Comparison of ENCODE assay signal across 16 cellular contexts in genomic region chr2:159855153-159856140, GRCh38. TPM values are rescaled to one million over a fixed set of nuclear protein-coding genes. Genes with fewer than 3 reads are reported as not detected.
DNase-seq lines count a peak whose midpoint lies in the region; ATAC-seq and TF ChIP-seq lines count a peak whose summit lies in the region.
"Had no signal": no experiment of that assay in that cellular context is flagged by ENCODE, and none has a peak within 500 bp of the region (broad histone marks: within the 10 kb centered on the region; RNA-seq: fewer than 3 reads in every experiment).

No MANE protein-coding gene starts in this region.

- H3K4me1 Mint-ChIP-seq in memory B cell: peaks cover 2% of the 10 kb centered on the region
- H3K4me1 Mint-ChIP-seq: activated T-helper 17 cell treated with anti-CD3 and anti-CD28 coated beads, Interleukin-2, amount 50 U/mL, for 72 hours; brain had no signal

- DNase-seq in EH (ENCODE audit: low read depth) (peak; percentile 25), MV-4-11 (lab: John Stamatoyannopoulos, UW) (peak; percentile 32), brain microvascular endothelial cell (peak; percentile 32), memory B cell (ENCODE audit: low spot score in 2 of 2) (no peak), G401 (ENCODE audit: low spot score) (no peak), cerebellar cortex (ENCODE audit: low spot score) (no peak), activated gamma-delta T cell (lab: John Stamatoyannopoulos, UW) (no peak)
- DNase-seq: BE2C; effector memory CD4-positive, alpha-beta T cell; KG1; NCI-H2081; SHP77; stimulated activated CD4-positive, alpha-beta T cell treated with anti-CD3 and anti-CD28 coated beads, Interleukin-12 subunit alpha, Interleukin-12 subunit beta, amount 100 ng/mL, for 4 hours had no signal

- ATAC-seq in memory B cell (ENCODE audit: low read depth) (no peak), HG02970 (IDR thresholded peaks at IDR 0.05; ENCODE audit: low FRiP score, unreplicated experiment) (no peak)
- ATAC-seq: activated T-helper 17 cell treated with anti-CD3 and anti-CD28 coated beads, Interleukin-2, amount 50 U/mL, for 72 hours had no signal

- H3K36me3 Mint-ChIP-seq in memory B cell: peaks cover 39% of the 10 kb centered on the region
- H3K36me3 Mint-ChIP-seq: brain had no signal

- H3K27ac Mint-ChIP-seq in memory B cell: peak overlapping the region; percentile 15
- H3K27ac Mint-ChIP-seq: activated T-helper 17 cell treated with anti-CD3 and anti-CD28 coated beads, Interleukin-2, amount 50 U/mL, for 72 hours; brain had no signal

- H3K27ac ChIP-seq in brain microvascular endothelial cell: no peak overlapping the region

- no peak for TF ChIP-seq CTCF in brain microvascular endothelial cell (IDR thresholded peaks at IDR 0.05; ENCODE audit: low read depth, low read length, missing control alignments)

- in situ Hi-C loops in brain microvascular endothelial cell (cut with HindIII; ENCODE audit: low pct_ligation_motif_present, low sequenced_read_pairs): no loop called here
- in situ Hi-C loops in G401 (cut with HindIII; ENCODE audit: low sequenced_read_pairs): no loop called here

- H3K36me3 ChIP-seq in brain microvascular endothelial cell (replicated peaks): no peaks in the 10 kb centered on the region
- H3K36me3 ChIP-seq: BE2C had no signal

- H3K27me3 Mint-ChIP-seq in memory B cell: no peaks in the 10 kb centered on the region
- H3K27me3 Mint-ChIP-seq: activated T-helper 17 cell treated with anti-CD3 and anti-CD28 coated beads, Interleukin-2, amount 50 U/mL, for 72 hours; brain had no signal

- H3K27me3 ChIP-seq in brain microvascular endothelial cell (replicated peaks): no peaks in the 10 kb centered on the region
- H3K27me3 ChIP-seq: BE2C had no signal

- no peak overlapping the region for H3K4me3 ChIP-seq in brain microvascular endothelial cell (ENCODE audit: low read depth, low read length)

- H3K4me3 Mint-ChIP-seq in memory B cell: no peak overlapping the region
- H3K4me3 Mint-ChIP-seq: activated T-helper 17 cell treated with anti-CD3 and anti-CD28 coated beads, Interleukin-2, amount 50 U/mL, for 72 hours; brain had no signal

- no peaks in the 10 kb centered on the region for H3K9me3 Mint-ChIP-seq in memory B cell
- H3K9me3 Mint-ChIP-seq: activated T-helper 17 cell treated with anti-CD3 and anti-CD28 coated beads, Interleukin-2, amount 50 U/mL, for 72 hours; brain had no signal

RNA-seq across cellular contexts. Expression of gene LY75, which starts 49.1 kb away (rescaled TPM):
- not detected in 2 replicates for total RNA-seq in G401 (2014; rRNA removed; shearing (Covaris generic))

RNA-seq across cellular contexts. Expression of gene CD302, which starts 57.4 kb away (rescaled TPM):
- not detected in 2 replicates for total RNA-seq in G401 (2014; rRNA removed; shearing (Covaris generic))

Comparison
In these comparisons a context has a peak if more than half of its experiments do, and no peak if none do; other contexts are left out.
1. DNase-seq: peak in EH (single experiment), MV-4-11 (single experiment) and brain microvascular endothelial cell (single experiment); none in memory B cell (0 of 2), G401 (single experiment), cerebellar cortex (single experiment) and activated gamma-delta T cell (single experiment).